In genomic region chr9:128286435-128286834, GRCh38 we compare ENCODE assay signal across 15 cellular contexts. TPM values are rescaled to one million over a fixed set of nuclear protein-coding genes. Genes with fewer than 3 reads are reported as not detected.
DNase-seq lines count a peak whose midpoint lies in the region; TF ChIP-seq lines count a peak whose summit lies in the region.
"Had no signal": no experiment of that assay in that cellular context is flagged by ENCODE, and none has a peak within 500 bp of the region (broad histone marks: within the 10 kb centered on the region; RNA-seq: fewer than 3 reads in every experiment).

No MANE protein-coding gene starts in this region.

- peak overlapping the region; percentile 72 for H3K27ac Mint-ChIP-seq in activated naive CD4-positive, alpha-beta T cell treated with anti-CD3 and anti-CD28 coated beads, Interleukin-2, amount 10 ng/mL, durations not matched to agents 7 days and 5 days
- no peak overlapping the region for H3K27ac Mint-ChIP-seq in activated naive CD4-positive, alpha-beta T cell treated with anti-CD3 and anti-CD28 coated beads for 36 hours
- H3K27ac Mint-ChIP-seq: GM23338 had no signal

- CTCF ChIA-PET in activated naive CD4-positive, alpha-beta T cell treated with anti-CD3 and anti-CD28 coated beads, Interleukin-2, amount 10 ng/mL, durations not matched to agents 7 days and 5 days (lab: Charles Lee): interaction anchor here (1.0 to 1.2 kb wide), 3 partner anchors 9 to 55 kb away, joined by 3 to 4 read pairs (median 3); no protein-coding TSS in a partner anchor
- CTCF ChIA-PET in activated naive CD4-positive, alpha-beta T cell treated with anti-CD3 and anti-CD28 coated beads for 36 hours (lab: Charles Lee): interaction anchor here (2.4 kb wide), 1 partner anchor 9 kb away, joined by 6 read pairs; no protein-coding TSS in a partner anchor

- H3K4me3 Mint-ChIP-seq in activated naive CD4-positive, alpha-beta T cell treated with anti-CD3 and anti-CD28 coated beads, Interleukin-2, amount 10 ng/mL, durations not matched to agents 7 days and 5 days: no peak overlapping the region
- H3K4me3 Mint-ChIP-seq in activated naive CD4-positive, alpha-beta T cell treated with anti-CD3 and anti-CD28 coated beads for 36 hours: no peak overlapping the region
- H3K4me3 Mint-ChIP-seq: GM23338 had no signal

- no peak for DNase-seq in activated naive CD4-positive, alpha-beta T cell treated with anti-CD3 and anti-CD28 coated beads, Interleukin-2, amount 10 ng/mL, durations not matched to agents 7 days and 5 days
- DNase-seq in activated naive CD4-positive, alpha-beta T cell treated with anti-CD3 and anti-CD28 coated beads for 36 hours: no peak
- DNase-seq in fibroblast of peridontal ligament (ENCODE audit: extremely low read depth): peak; percentile 75
- peak; percentile 89 for DNase-seq in medulla oblongata (ENCODE audit: extremely low spot score)
- DNase-seq in lower leg skin (ENCODE audit: low spot score in 2 of 2): no peak
- DNase-seq in effector CD4-positive, alpha-beta T cell: no peak
- no peak for DNase-seq in germinal center (ENCODE audit: low spot score)
- no peak for DNase-seq in amniotic stem cell (lab: John Stamatoyannopoulos, UW)
- DNase-seq: activated CD8-positive, alpha-beta memory T cell treated with anti-CD3 and anti-CD28 coated beads for 24 hours; brain microvascular endothelial cell; NCI-H2171; PC-3; stimulated activated naive CD4-positive, alpha-beta T cell had no signal

- H3K9me3 Mint-ChIP-seq in activated naive CD4-positive, alpha-beta T cell treated with anti-CD3 and anti-CD28 coated beads, Interleukin-2, amount 10 ng/mL, durations not matched to agents 7 days and 5 days: no peaks in the 10 kb centered on the region
- no peaks in the 10 kb centered on the region for H3K9me3 Mint-ChIP-seq in activated naive CD4-positive, alpha-beta T cell treated with anti-CD3 and anti-CD28 coated beads for 36 hours
- H3K9me3 Mint-ChIP-seq: GM23338 had no signal

- H3K36me3 Mint-ChIP-seq in activated naive CD4-positive, alpha-beta T cell treated with anti-CD3 and anti-CD28 coated beads, Interleukin-2, amount 10 ng/mL, durations not matched to agents 7 days and 5 days: no peaks in the 10 kb centered on the region
- H3K36me3 Mint-ChIP-seq in activated naive CD4-positive, alpha-beta T cell treated with anti-CD3 and anti-CD28 coated beads for 36 hours (ENCODE audit: low read depth): peaks cover 2% of the 10 kb centered on the region

- intact Hi-C loops in activated naive CD4-positive, alpha-beta T cell treated with anti-CD3 and anti-CD28 coated beads for 36 hours (cut with micrococcal nuclease): no loop called here
- intact Hi-C loops in lower leg skin (cut with DNase I; ENCODE audit: low total_unique reads): loop anchor here (5.0 kb wide), 2 partner anchors 56 to 341 kb away; partner anchors contain the start of gene SLC27A4

- WGBS in lower leg skin, 2 donors: 61 to 73% methylated on average over 6 of the region's 6 CpGs

- no peak for TF ChIP-seq CTCF in lower leg skin (IDR thresholded peaks at IDR 0.05)

- H3K4me1 Mint-ChIP-seq in activated naive CD4-positive, alpha-beta T cell treated with anti-CD3 and anti-CD28 coated beads, Interleukin-2, amount 10 ng/mL, durations not matched to agents 7 days and 5 days: peaks cover 4% of the 10 kb centered on the region
- no peaks in the 10 kb centered on the region for H3K4me1 Mint-ChIP-seq in activated naive CD4-positive, alpha-beta T cell treated with anti-CD3 and anti-CD28 coated beads for 36 hours (ENCODE audit: low read depth)
- H3K4me1 Mint-ChIP-seq: GM23338 had no signal

- no peak for TF ChIP-seq POLR2A in lower leg skin (IDR thresholded peaks at IDR 0.05)

- H3K4me3 ChIP-seq in lower leg skin (ENCODE audit: low read depth, poor library complexity, severe bottlenecking): no peak overlapping the region
- H3K4me3 ChIP-seq: GM23338, vagina had no signal

- H3K27me3 Mint-ChIP-seq in activated naive CD4-positive, alpha-beta T cell treated with anti-CD3 and anti-CD28 coated beads, Interleukin-2, amount 10 ng/mL, durations not matched to agents 7 days and 5 days: no peaks in the 10 kb centered on the region
- H3K27me3 Mint-ChIP-seq in activated naive CD4-positive, alpha-beta T cell treated with anti-CD3 and anti-CD28 coated beads for 36 hours (ENCODE audit: low read depth): no peaks in the 10 kb centered on the region

RNA-seq across cellular contexts. Expression of gene SWI5, which starts 10.4 kb away (rescaled TPM):
- total RNA-seq in activated naive CD4-positive, alpha-beta T cell treated with anti-CD3 and anti-CD28 coated beads for 36 hours: 10 to 100 TPM; 13.3 to 15.5 TPM
- 10 to 100 TPM; 12.3 to 31.1 (median 24.8) TPM for total RNA-seq in lower leg skin

RNA-seq across cellular contexts. Expression of gene GOLGA2, which starts 10.6 kb away (rescaled TPM):
- total RNA-seq in activated naive CD4-positive, alpha-beta T cell treated with anti-CD3 and anti-CD28 coated beads for 36 hours: 10 to 100 TPM; 33.3 to 34.4 TPM
- 100 to 1,000 TPM in 3 of 4 donors, 10 to 100 TPM in 1; 81.8 to 123 (median 116) TPM for total RNA-seq in lower leg skin

RNA-seq across cellular contexts. Expression of gene TRUB2, which starts 35.8 kb away (rescaled TPM):
- total RNA-seq in activated naive CD4-positive, alpha-beta T cell treated with anti-CD3 and anti-CD28 coated beads for 36 hours: 10 to 100 TPM; 28.0 to 29.4 TPM
- total RNA-seq in lower leg skin: 10 to 100 TPM; 10.8 to 13.9 (median 11.5) TPM

RNA-seq across cellular contexts. Expression of gene COQ4, which starts 36.2 kb away (rescaled TPM):
- total RNA-seq in activated naive CD4-positive, alpha-beta T cell treated with anti-CD3 and anti-CD28 coated beads for 36 hours: 10 to 100 TPM; 27.8 to 29.6 TPM
- total RNA-seq in lower leg skin: 100 to 1,000 TPM in 2 of 4 donors, 10 to 100 TPM in 2; 80.4 to 120 (median 99.4) TPM

RNA-seq across cellular contexts. Expression of gene SLC27A4, which starts 53.9 kb away (rescaled TPM):
- 1 to 10 TPM; 5.7 to 6.8 TPM for total RNA-seq in activated naive CD4-positive, alpha-beta T cell treated with anti-CD3 and anti-CD28 coated beads for 36 hours
- 100 to 1,000 TPM in 1 of 4 donors, 10 to 100 TPM in 3; 64.7 to 105 (median 73.3) TPM for total RNA-seq in lower leg skin

Comparison
In these comparisons a context has a peak if more than half of its experiments do, and no peak if none do; other contexts are left out.
1. DNase-seq: peak in fibroblast of peridontal ligament (single experiment) and medulla oblongata (single experiment); none in activated naive CD4-positive, alpha-beta T cell treated with anti-CD3 and anti-CD28 coated beads, Interleukin-2, amount 10 ng/mL, durations not matched to agents 7 days and 5 days (single experiment), activated naive CD4-positive, alpha-beta T cell treated with anti-CD3 and anti-CD28 coated beads for 36 hours (single experiment), lower leg skin (0 of 2), effector CD4-positive, alpha-beta T cell (single experiment), germinal center (single experiment) and amniotic stem cell (single experiment).